14 cellular contexts compared by ENCODE assay signal in genomic region chr22:48929276-48929790, GRCh38.
"Had no signal": no experiment of that assay in that cellular context is flagged by ENCODE, and none has a peak within 500 bp of the region (broad histone marks: within the 10 kb centered on the region; RNA-seq: fewer than 3 reads in every experiment).

No MANE protein-coding gene starts in this region.

- H3K36me3 Mint-ChIP-seq: naive B cell had no signal

- H3K9me3 ChIP-seq: suprapubic skin had no signal

- H3K4me1 Mint-ChIP-seq: activated B cell treated with CpG ODN at 0.5 μM for 24 hours; activated CD4-positive, alpha-beta T cell treated with anti-CD3 and anti-CD28 coated beads, Interleukin-2, amount 10 ng/mL, durations not matched to agents 7 days and 5 days; naive B cell had no signal

- H3K36me3 ChIP-seq: breast epithelium, suprapubic skin had no signal

- H3K4me3 ChIP-seq: breast epithelium, suprapubic skin had no signal

- H3K27me3 Mint-ChIP-seq: activated B cell treated with CpG ODN at 0.5 μM for 24 hours; activated CD4-positive, alpha-beta T cell treated with anti-CD3 and anti-CD28 coated beads, Interleukin-2, amount 10 ng/mL, durations not matched to agents 7 days and 5 days had no signal

- H3K27me3 ChIP-seq: foreskin keratinocyte had no signal

- ATAC-seq: foreskin keratinocyte, left cardiac atrium had no signal

- H3K9me3 Mint-ChIP-seq: activated B cell treated with CpG ODN at 0.5 μM for 24 hours had no signal

- H3K4me3 Mint-ChIP-seq: activated B cell treated with CpG ODN at 0.5 μM for 24 hours; activated CD4-positive, alpha-beta T cell treated with anti-CD3 and anti-CD28 coated beads, Interleukin-2, amount 10 ng/mL, durations not matched to agents 7 days and 5 days; naive B cell had no signal

- H3K4me1 ChIP-seq: breast epithelium, foreskin keratinocyte, suprapubic skin had no signal

- DNase-seq: activated B cell treated with CpG ODN at 0.5 μM for 24 hours; activated CD4-positive, alpha-beta T cell treated with anti-CD3 and anti-CD28 coated beads, Interleukin-2, amount 10 ng/mL, durations not matched to agents 7 days and 5 days; activated naive CD4-positive, alpha-beta T cell; activated T-cell treated with anti-CD3 and anti-CD28 coated beads, Interleukin-2, amount 50 U/mL, for 48 hours; foreskin keratinocyte; left cardiac atrium; naive B cell; stimulated activated CD4-positive, alpha-beta T cell treated with anti-CD3 and anti-CD28 coated beads, Interleukin-2, amount 100 ng/mL, for 48 hours; stimulated activated naive CD4-positive, alpha-beta T cell treated with Interleukin-2 at 50 U/mL for 16 hours; T-helper 2 cell had no signal

- FAIRE-seq: TTC549 had no signal

- H3K27ac ChIP-seq: breast epithelium, foreskin keratinocyte, suprapubic skin had no signal

- H3K27ac Mint-ChIP-seq: activated B cell treated with CpG ODN at 0.5 μM for 24 hours; activated CD4-positive, alpha-beta T cell treated with anti-CD3 and anti-CD28 coated beads, Interleukin-2, amount 10 ng/mL, durations not matched to agents 7 days and 5 days; naive B cell; progenitor cell of endocrine pancreas had no signal
